Comparison of ENCODE assay signal across 8 cellular contexts in the genomic region with DNA sequence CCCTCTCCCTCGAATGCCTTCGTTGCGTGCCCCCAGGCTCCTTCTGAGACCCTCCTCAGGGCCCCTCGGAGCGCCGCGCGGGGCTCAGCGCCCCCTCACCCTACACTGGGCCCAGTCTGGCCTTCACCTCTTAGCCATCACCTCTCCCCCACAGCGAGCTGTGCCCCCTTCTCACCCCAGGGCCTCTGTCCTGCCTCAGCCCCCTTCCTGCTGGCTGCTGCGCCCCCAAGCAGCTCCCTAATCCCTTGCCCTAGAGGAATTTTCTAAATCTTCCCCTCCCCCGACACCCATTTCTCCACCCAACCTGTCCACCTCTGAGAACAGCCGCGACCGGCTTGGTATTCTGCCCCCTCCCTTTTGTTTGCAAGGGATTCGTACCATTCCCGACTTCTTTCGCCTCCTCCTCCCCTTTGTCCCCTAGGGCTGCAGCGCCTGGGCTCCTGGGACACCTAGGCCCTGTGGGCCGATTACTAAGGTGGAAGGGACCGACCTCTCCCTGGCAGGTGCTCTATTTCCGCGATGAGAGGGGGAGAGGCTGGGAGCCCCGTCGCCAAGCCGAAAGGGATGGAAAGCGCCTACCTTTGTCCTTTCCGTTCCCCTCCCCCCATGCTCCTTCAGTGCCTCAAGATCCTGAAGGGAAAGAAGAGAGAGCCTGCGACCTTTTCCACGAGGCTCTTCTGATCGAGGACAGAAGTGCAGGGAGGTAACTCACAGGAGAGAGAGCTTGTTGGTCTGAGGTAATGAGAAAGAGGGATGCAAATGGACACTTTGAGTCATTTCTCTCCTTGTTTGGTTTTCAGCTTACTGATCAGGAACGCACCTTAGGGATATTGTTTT.
A peak's percentile ranks its signal among the peaks of the same experiment; 100 is the strongest.
DNase-seq lines count a peak whose midpoint lies in the region; ATAC-seq, FAIRE-seq and TF ChIP-seq lines count a peak whose summit lies in the region.

No MANE protein-coding gene starts in this region.

- peaks cover 52% of the 10 kb centered on the region for H3K4me1 Mint-ChIP-seq in activated naive CD4-positive, alpha-beta T cell treated with anti-CD3 and anti-CD28 coated beads, Interleukin-2, amount 10 ng/mL, durations not matched to agents 7 days and 5 days

- no peaks in the 10 kb centered on the region for H3K27me3 Mint-ChIP-seq in activated naive CD4-positive, alpha-beta T cell treated with anti-CD3 and anti-CD28 coated beads, Interleukin-2, amount 10 ng/mL, durations not matched to agents 7 days and 5 days

- H3K36me3 Mint-ChIP-seq in activated naive CD4-positive, alpha-beta T cell treated with anti-CD3 and anti-CD28 coated beads, Interleukin-2, amount 10 ng/mL, durations not matched to agents 7 days and 5 days, result peaks cover 11% of the 10 kb centered on the region

- H3K9me3 Mint-ChIP-seq in activated naive CD4-positive, alpha-beta T cell treated with anti-CD3 and anti-CD28 coated beads, Interleukin-2, amount 10 ng/mL, durations not matched to agents 7 days and 5 days, result no peaks in the 10 kb centered on the region

- in situ Hi-C loops in KBM-7 (cut with MboI; ENCODE audit: low pct_unique_long_range_greater_than_20kb, low sequenced_read_pairs), result loop anchor here (10.0 kb wide), 1 partner anchor 99 kb away; no protein-coding TSS in a partner anchor

- H3K36me3 ChIP-seq in iPS-20b (ENCODE audit: insufficient read depth, low read depth, low read length) (peaks cover 29% of the 10 kb centered on the region), stomach smooth muscle (ENCODE audit: control insufficient read depth in 2 of 2, insufficient read depth in 2 of 2, low read length in 2 of 2) (no peaks in the 10 kb centered on the region)

- DNase-seq in D721Med (ENCODE audit: insufficient read length, low spot score) (no peak), medulla oblongata (ENCODE audit: extremely low spot score) (no peak), KBM-7 (no peak), anterior cingulate cortex (lab: John Stamatoyannopoulos, UW) (no peak)
- DNase-seq in activated naive CD4-positive, alpha-beta T cell treated with anti-CD3 and anti-CD28 coated beads, Interleukin-2, amount 10 ng/mL, durations not matched to agents 7 days and 5 days, result peak; percentile 24

- H3K4me1 ChIP-seq in iPS-20b (ENCODE audit: insufficient read depth, low read length), result peaks cover 9% of the 10 kb centered on the region; the same call in 1 of the 2 replicates
- peaks cover 27% of the 10 kb centered on the region for H3K4me1 ChIP-seq in stomach smooth muscle (ENCODE audit: control insufficient read depth, insufficient read depth, low read length)

- H3K9ac ChIP-seq in iPS-20b (ENCODE audit: low read depth, low read length) (peak overlapping the region; percentile 97), stomach smooth muscle (ENCODE audit: low read length in 2 of 2) (peak overlapping the region; percentile 62 to 64)

- FAIRE-seq in D721Med (lab: Jason Lieb, UNC), result peak; percentile 63

- H3K27ac ChIP-seq in iPS-20b (ENCODE audit: low read length) (peak overlapping the region; percentile 91), stomach smooth muscle (ENCODE audit: low read length) (peak overlapping the region; percentile 69)

- H3K4me3 Mint-ChIP-seq in activated naive CD4-positive, alpha-beta T cell treated with anti-CD3 and anti-CD28 coated beads, Interleukin-2, amount 10 ng/mL, durations not matched to agents 7 days and 5 days, result peak overlapping the region; percentile 81

- H3K27me3 ChIP-seq in iPS-20b (ENCODE audit: insufficient read depth, low read length) (no peaks in the 10 kb centered on the region), stomach smooth muscle (ENCODE audit: control insufficient read depth in 1 of 2, insufficient read depth in 2 of 2, low read length in 2 of 2) (peaks cover 0 to 5% of the 10 kb centered on the region in 2 donors)

- peak; percentile 0 for ATAC-seq in HG03135 (IDR thresholded peaks at IDR 0.05; ENCODE audit: unreplicated experiment)

- H3K9me3 ChIP-seq in iPS-20b (ENCODE audit: insufficient read depth, low read depth, low read length) (no peaks in the 10 kb centered on the region), stomach smooth muscle (ENCODE audit: control insufficient read depth in 2 of 2, low read length in 2 of 2) (no peaks in the 10 kb centered on the region)

- peak overlapping the region; percentile 93 for H3K27ac Mint-ChIP-seq in activated naive CD4-positive, alpha-beta T cell treated with anti-CD3 and anti-CD28 coated beads, Interleukin-2, amount 10 ng/mL, durations not matched to agents 7 days and 5 days

- TF ChIP-seq CTCF in D721Med (IDR thresholded peaks at IDR 0.05; ENCODE audit: insufficient read depth, missing control alignments), result no peak

- peak overlapping the region; percentile 96 for H3K4me3 ChIP-seq in iPS-20b (ENCODE audit: low read length)
- peak overlapping the region; percentile 60 to 74 for H3K4me3 ChIP-seq in stomach smooth muscle (ENCODE audit: low read length in 2 of 2)

- CTCF ChIA-PET in activated naive CD4-positive, alpha-beta T cell treated with anti-CD3 and anti-CD28 coated beads, Interleukin-2, amount 10 ng/mL, durations not matched to agents 7 days and 5 days (lab: Charles Lee), result interaction anchor here (1.1 to 1.7 kb wide), 3 partner anchors 11 to 209 kb away, joined by 3 to 6 read pairs (median 5); no protein-coding TSS in a partner anchor
